Comparison of ENCODE assay signal across 38 cellular contexts in genomic region chr1:158331431-158331830, GRCh38. TPM values are rescaled to one million over a fixed set of nuclear protein-coding genes. Genes with fewer than 3 reads are reported as not detected.
"Had no signal": no experiment of that assay in that cellular context is flagged by ENCODE, and none has a peak within 500 bp of the region (broad histone marks: within the 10 kb centered on the region; RNA-seq: fewer than 3 reads in every experiment).

Gene CD1B, minus strand, starts transcription at chr1:158331531. Its CDS starts 108 bp downstream, at chr1:158331423.

- ATAC-seq: activated CD4-positive, CD25-positive, alpha-beta regulatory T cell treated with anti-CD3 and anti-CD28 coated beads, Interleukin-2, amount 50 U/mL, for 24 hours; activated CD8-positive, alpha-beta T cell treated with anti-CD3 and anti-CD28 coated beads for 36 hours; activated T-cell treated with anti-CD3 and anti-CD28 coated beads, Interleukin-2, amount 50 U/mL, for 4 hours; activated T-helper 17 cell treated with anti-CD3 and anti-CD28 coated beads, Interleukin-2, amount 50 U/mL, for 72 hours; foreskin keratinocyte; gastrocnemius medialis; heart left ventricle; T-helper 17 cell had no signal

- H3K9me3 Mint-ChIP-seq: activated B cell treated with CpG ODN at 0.5 μM for 24 hours; activated CD8-positive, alpha-beta T cell treated with anti-CD3 and anti-CD28 coated beads for 36 hours; activated T-cell treated with anti-CD3 and anti-CD28 coated beads, Interleukin-2, amount 50 U/mL, for 4 hours; activated T-helper 17 cell treated with anti-CD3 and anti-CD28 coated beads, Interleukin-2, amount 50 U/mL, for 72 hours; central memory CD8-positive, alpha-beta T cell; dendritic cell treated with granulocyte-macrophage colony-stimulating factor and Interleukin-4, amounts not matched to agents 40 ng/mL and 50 ng/mL, for 4 days; endodermal cell; T-helper 2 cell treated with Interferon-gamma antibody and Interleukin-4, amounts not matched to agents 5 μg/mL and 100 μg/mL, for 36 hours had no signal

- H3K4me3 Mint-ChIP-seq: activated B cell treated with CpG ODN at 0.5 μM for 24 hours; activated CD8-positive, alpha-beta T cell treated with anti-CD3 and anti-CD28 coated beads for 36 hours; activated naive CD8-positive, alpha-beta T cell; activated T-cell treated with anti-CD3 and anti-CD28 coated beads, Interleukin-2, amount 50 U/mL, for 4 hours; activated T-helper 17 cell treated with anti-CD3 and anti-CD28 coated beads, Interleukin-2, amount 50 U/mL, for 72 hours; central memory CD8-positive, alpha-beta T cell; dendritic cell treated with granulocyte-macrophage colony-stimulating factor and Interleukin-4, amounts not matched to agents 40 ng/mL and 50 ng/mL, for 4 days; endodermal cell; T-helper 17 cell; T-helper 2 cell treated with Interferon-gamma antibody and Interleukin-4, amounts not matched to agents 5 μg/mL and 100 μg/mL, for 36 hours had no signal

- DNase-seq: activated B cell treated with CpG ODN at 0.5 μM for 24 hours; activated CD4-positive, alpha-beta T cell treated with anti-CD3 and anti-CD28 coated beads for 48 hours; activated CD4-positive, alpha-beta T cell treated with anti-CD3 and anti-CD28 coated beads, Interleukin-2, amount 50 U/mL, for 1 hour; activated CD4-positive, alpha-beta T cell treated with anti-CD3 and anti-CD28 coated beads, Interleukin-2, amount 50 U/mL, for 48 hours; activated CD8-positive, alpha-beta memory T cell treated with anti-CD3 and anti-CD28 coated beads for 24 hours; activated CD8-positive, alpha-beta T cell treated with anti-CD3 and anti-CD28 coated beads for 36 hours; activated effector memory CD4-positive, alpha-beta T cell treated with Interleukin-2 at 50 U/mL for 16 hours; activated gamma-delta T cell treated with Interleukin-2 at 50 U/mL for 16 hours; activated naive CD4-positive, alpha-beta T cell treated with anti-CD3 and anti-CD28 coated beads, Interleukin-2, amount 50 U/mL, for 16 hours; activated naive CD4-positive, alpha-beta T cell treated with Interleukin-2 at 50 U/mL for 16 hours; activated T-cell treated with anti-CD3 and anti-CD28 coated beads, Interleukin-2, amount 50 U/mL, for 4 hours; amniotic stem cell; anterior cingulate cortex; brain microvascular endothelial cell; dorsolateral prefrontal cortex; effector memory CD4-positive, alpha-beta T cell; endodermal cell; foreskin keratinocyte; gastrocnemius medialis; glutamatergic neuron; heart left ventricle; T-helper 17 cell; T1000; WERI-Rb-1 had no signal

- H3K9me3 ChIP-seq: esophagus muscularis mucosa, gastrocnemius medialis, heart left ventricle had no signal

- H3K36me3 ChIP-seq: brain microvascular endothelial cell, esophagus muscularis mucosa, gastrocnemius medialis, heart left ventricle, WERI-Rb-1 had no signal

- H3K27me3 ChIP-seq: brain microvascular endothelial cell, esophagus muscularis mucosa, foreskin keratinocyte, gastrocnemius medialis had no signal

- H3K36me3 Mint-ChIP-seq: activated naive CD8-positive, alpha-beta T cell had no signal

- H3K27me3 Mint-ChIP-seq: activated B cell treated with CpG ODN at 0.5 μM for 24 hours; dendritic cell treated with granulocyte-macrophage colony-stimulating factor and Interleukin-4, amounts not matched to agents 40 ng/mL and 50 ng/mL, for 4 days had no signal

- H3K4me3 ChIP-seq: coronary artery, dorsolateral prefrontal cortex, esophagus muscularis mucosa, gastrocnemius medialis, heart left ventricle had no signal

- H3K4me1 ChIP-seq: esophagus muscularis mucosa, foreskin keratinocyte, gastrocnemius medialis had no signal

- H3K4me1 Mint-ChIP-seq: activated T-helper 17 cell treated with anti-CD3 and anti-CD28 coated beads, Interleukin-2, amount 50 U/mL, for 72 hours; endodermal cell had no signal

- H3K27ac ChIP-seq: brain microvascular endothelial cell, coronary artery, dorsolateral prefrontal cortex, esophagus muscularis mucosa, foreskin keratinocyte, gastrocnemius medialis, heart left ventricle, WERI-Rb-1 had no signal

- H3K27ac Mint-ChIP-seq: activated B cell treated with CpG ODN at 0.5 μM for 24 hours; activated CD8-positive, alpha-beta T cell treated with anti-CD3 and anti-CD28 coated beads for 36 hours; activated naive CD8-positive, alpha-beta T cell; activated T-helper 17 cell treated with anti-CD3 and anti-CD28 coated beads, Interleukin-2, amount 50 U/mL, for 72 hours; dendritic cell treated with granulocyte-macrophage colony-stimulating factor and Interleukin-4, amounts not matched to agents 40 ng/mL and 50 ng/mL, for 4 days; endodermal cell; T-helper 17 cell; T-helper 2 cell treated with Interferon-gamma antibody and Interleukin-4, amounts not matched to agents 5 μg/mL and 100 μg/mL, for 36 hours had no signal

RNA-seq across cellular contexts. Expression of gene CD1B, which starts in this region (rescaled TPM):
- total RNA-seq: activated B cell treated with CpG ODN at 0.5 μM for 24 hours; activated CD8-positive, alpha-beta T cell treated with anti-CD3 and anti-CD28 coated beads for 36 hours; activated T-cell treated with anti-CD3 and anti-CD28 coated beads, Interleukin-2, amount 50 U/mL, for 4 hours; activated T-helper 17 cell treated with anti-CD3 and anti-CD28 coated beads, Interleukin-2, amount 50 U/mL, for 72 hours; astrocyte; bronchial epithelial cell; cardiac septum; cerebellum; dorsolateral prefrontal cortex; endodermal cell; epithelial cell of proximal tubule; esophagus muscularis mucosa; foreskin keratinocyte; gastrocnemius medialis; T-helper 17 cell had no signal
- polyA plus RNA-seq: adipose tissue, foreskin keratinocyte, heart left ventricle had no signal
